8 cellular contexts compared by ENCODE assay signal in genomic region chr1:33455537-33456301, GRCh38. TPM values are rescaled to one million over a fixed set of nuclear protein-coding genes. Genes with fewer than 3 reads are reported as not detected.
DNase-seq lines count a peak whose midpoint lies in the region; ATAC-seq, FAIRE-seq and TF ChIP-seq lines count a peak whose summit lies in the region.

No MANE protein-coding gene starts in this region.

- H3K4me3 Mint-ChIP-seq in MCF 10A (ENCODE audit: unreplicated experiment) = no peak overlapping the region

- no peak for ATAC-seq in HG03095 (IDR thresholded peaks at IDR 0.05; ENCODE audit: unreplicated experiment)

- no peaks in the 10 kb centered on the region for H3K36me3 Mint-ChIP-seq in MCF 10A (ENCODE audit: insufficient read depth, unreplicated experiment)

- no peaks in the 10 kb centered on the region for H3K9me3 Mint-ChIP-seq in MCF 10A (ENCODE audit: unreplicated experiment)

- no peaks in the 10 kb centered on the region for H3K36me3 ChIP-seq in KMS-11 (ENCODE audit: insufficient read depth)

- no peaks in the 10 kb centered on the region for H3K27me3 ChIP-seq in KMS-11 (ENCODE audit: insufficient read depth, low read depth)

- no peaks in the 10 kb centered on the region for H3K79me2 ChIP-seq in KMS-11 (ENCODE audit: insufficient read depth, low read depth)

- H3K4me2 ChIP-seq in KMS-11 = no peak overlapping the region

- TF ChIP-seq CTCF in GM10266 (IDR thresholded peaks at IDR 0.05; ENCODE audit: control insufficient read depth, insufficient read depth, low read depth, missing control alignments) (peak; percentile 75), KMS-11 (conservative IDR thresholded peaks at IDR 0.05; ENCODE audit: low read depth, low read length) (peak; percentile 47; the same call in 1 of the 2 replicates), MCF 10A (IDR thresholded peaks at IDR 0.05; ENCODE audit: unreplicated experiment) (peak; percentile 64)

- no peak overlapping the region for H3K9ac ChIP-seq in KMS-11

- FAIRE-seq in islet of Langerhans (lab: Jason Lieb, UNC) = peak; percentile 56

- H3K4me1 Mint-ChIP-seq in MCF 10A (ENCODE audit: insufficient read depth, unreplicated experiment) = peaks cover 34% of the 10 kb centered on the region

- no peak overlapping the region; the same call in 1 of the 2 replicates for H2AFZ ChIP-seq in KMS-11 (ENCODE audit: low read depth)

- CTCF ChIA-PET in MCF 10A (lab: Yijun Ruan, JAX) = interaction anchor here (0.5 to 9.1 kb wide), 36 partner anchors 9 to 1325 kb away, joined by 3 to 82 read pairs (median 4); partner anchors contain the start of gene ZSCAN20

- POLR2A ChIA-PET in MCF 10A (lab: Yijun Ruan, JAX) = interaction anchor here (0.6 to 1.9 kb wide), 4 partner anchors 15 to 159 kb away, joined by 3 to 6 read pairs (median 4); no protein-coding TSS in a partner anchor

- H3K27ac ChIP-seq in KMS-11 = no peak overlapping the region

- H3K4me1 ChIP-seq in KMS-11 (ENCODE audit: low read depth, poor library complexity, severe bottlenecking) = peaks cover 9% of the 10 kb centered on the region

- no TSS peak for BruUV-seq in MCF 10A (replicated peaks; lab: Mats Ljungman, UMichigan)

- H3K27me3 Mint-ChIP-seq in MCF 10A (ENCODE audit: insufficient read depth, unreplicated experiment) = no peaks in the 10 kb centered on the region

- intact Hi-C loops in MCF 10A (cut with micrococcal nuclease) = loop anchor here (1.0 to 5.0 kb wide), 7 partner anchors 23 to 358 kb away; no protein-coding TSS in a partner anchor

- H3K4me3 ChIP-seq in KMS-11 (IDR thresholded peaks at IDR 0.05; ENCODE audit: insufficient read depth, low read depth, low read length) = no peak overlapping the region

- H3K27ac Mint-ChIP-seq in MCF 10A (ENCODE audit: low read depth, unreplicated experiment) = no peak overlapping the region

- H4K20me1 ChIP-seq in KMS-11 (ENCODE audit: insufficient read depth) = no peaks in the 10 kb centered on the region

- peak; percentile 75 for DNase-seq in AG08396 (ENCODE audit: low spot score)
- DNase-seq in GM10266 (ENCODE audit: extremely low spot score) = peak; percentile 57
- peak; percentile 82 for DNase-seq in RPMI8226
- DNase-seq in MCF 10A (ENCODE audit: unreplicated experiment) = peak; percentile 86
- peak; percentile 12 for DNase-seq in stimulated activated CD4-positive, alpha-beta T cell treated with anti-CD3 and anti-CD28 coated beads, Interleukin-2, amount 100 ng/mL, for 4 hours (ENCODE audit: low read depth)

RNA-seq across cellular contexts. Expression of gene ZSCAN20, which starts 16.7 kb away (rescaled TPM):
- total RNA-seq in MCF 10A (2022) = 5.1 and 8.2 TPM in 2 replicates

RNA-seq across cellular contexts. Expression of gene PHC2, which starts 24.8 kb away (rescaled TPM):
- 117 and 137 TPM in 2 replicates for total RNA-seq in MCF 10A (2022)

Comparison
In these comparisons a context has a peak if more than half of its experiments do, and no peak if none do; other contexts are left out.
1. DNase-seq: peak in every context shown above with its lines; median percentile 86 in MCF 10A; 82 in RPMI8226; 75 in AG08396; 57 in GM10266; 12 in stimulated activated CD4-positive, alpha-beta T cell treated with anti-CD3 and anti-CD28 coated beads, Interleukin-2, amount 100 ng/mL, for 4 hours.